Comparison of ENCODE assay signal across 13 cellular contexts in the genomic region with DNA sequence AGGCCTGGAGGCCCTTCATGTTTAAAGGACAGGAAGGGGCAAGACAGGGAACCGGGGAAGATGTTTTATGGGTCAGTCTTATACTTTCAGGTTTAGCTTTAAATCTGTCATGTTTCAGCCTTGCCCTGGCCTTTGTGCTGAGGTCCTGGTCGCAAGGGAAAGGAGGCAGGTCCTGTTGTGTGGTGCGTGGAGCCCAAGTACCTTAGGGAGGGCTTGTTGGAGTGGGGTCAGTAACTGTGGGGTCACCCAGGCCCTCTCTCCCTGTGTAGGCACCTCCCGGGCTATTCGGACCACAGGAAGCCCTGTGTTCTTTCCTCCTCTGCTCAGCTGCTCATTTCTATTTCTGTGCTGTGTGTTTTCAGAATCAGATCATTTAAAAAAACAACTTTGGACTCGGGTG.
"Had no signal": no experiment of that assay in that cellular context is flagged by ENCODE, and none has a peak within 500 bp of the region (broad histone marks: within the 10 kb centered on the region; RNA-seq: fewer than 3 reads in every experiment).

No MANE protein-coding gene starts in this region.

- H3K4me3 Mint-ChIP-seq: mesothelial cell of epicardium; neural progenitor cell; stimulated activated effector memory CD8-positive, alpha-beta T cell treated with anti-CD3 and anti-CD28 coated beads, Interleukin-12 subunit alpha, Interleukin-12 subunit beta, amount 100 ng/mL, for 72 hours had no signal

- H3K9me3 Mint-ChIP-seq: mesothelial cell of epicardium; neural progenitor cell; stimulated activated effector memory CD8-positive, alpha-beta T cell treated with anti-CD3 and anti-CD28 coated beads, Interleukin-12 subunit alpha, Interleukin-12 subunit beta, amount 100 ng/mL, for 72 hours had no signal

- H3K27ac ChIP-seq: cardiac muscle cell, colonic mucosa, esophagus muscularis mucosa, lower lobe of right lung, neural progenitor cell, ovary, vagina had no signal

- H3K27me3 ChIP-seq: cardiac muscle cell, colonic mucosa, esophagus muscularis mucosa, neural progenitor cell, ovary, vagina had no signal

- H3K36me3 ChIP-seq: cardiac muscle cell, colonic mucosa, neural progenitor cell, ovary, vagina had no signal

- ATAC-seq: activated CD4-positive, CD25-positive, alpha-beta regulatory T cell treated with anti-CD3 and anti-CD28 coated beads, Interleukin-2, amount 50 U/mL, for 24 hours; lower lobe of right lung; stimulated activated effector memory CD8-positive, alpha-beta T cell treated with anti-CD3 and anti-CD28 coated beads, Interleukin-12 subunit alpha, Interleukin-12 subunit beta, amount 100 ng/mL, for 72 hours had no signal

- H3K4me3 ChIP-seq: cardiac muscle cell, colonic mucosa, esophagus muscularis mucosa, lower lobe of right lung, neural progenitor cell, ovary, vagina had no signal

- DNase-seq: activated naive CD4-positive, alpha-beta T cell treated with anti-CD3 and anti-CD28 coated beads, Interleukin-2, amount 50 U/mL, for 16 hours; colonic mucosa; hypothalamus; kidney glomerular epithelial cell; lower lobe of right lung had no signal

- H3K9me3 ChIP-seq: colonic mucosa, esophagus muscularis mucosa, lower lobe of right lung, ovary, vagina had no signal

- H3K27ac Mint-ChIP-seq: neural progenitor cell; stimulated activated effector memory CD8-positive, alpha-beta T cell treated with anti-CD3 and anti-CD28 coated beads, Interleukin-12 subunit alpha, Interleukin-12 subunit beta, amount 100 ng/mL, for 72 hours had no signal
